Comparison of ENCODE assay signal across 16 cellular contexts in genomic region chr2:230184727-230185578, GRCh38. TPM values are rescaled to one million over a fixed set of nuclear protein-coding genes. Genes with fewer than 3 reads are reported as not detected.
DNase-seq lines count a peak whose midpoint lies in the region; ATAC-seq, FAIRE-seq and TF ChIP-seq lines count a peak whose summit lies in the region.
"Had no signal": no experiment of that assay in that cellular context is flagged by ENCODE, and none has a peak within 500 bp of the region (broad histone marks: within the 10 kb centered on the region; RNA-seq: fewer than 3 reads in every experiment).

No MANE protein-coding gene starts in this region.

- H3K27ac ChIP-seq in astrocyte (ENCODE audit: low read depth, low read length) = no peak overlapping the region
- H3K27ac ChIP-seq: stomach had no signal

- H3K4me2 ChIP-seq in astrocyte (ENCODE audit: low read length) = no peak overlapping the region

- peaks cover under 1% of the 10 kb centered on the region for H3K9me3 Mint-ChIP-seq in astrocyte (ENCODE audit: unreplicated experiment)
- peaks cover 2% of the 10 kb centered on the region for H3K9me3 Mint-ChIP-seq in activated naive CD4-positive, alpha-beta T cell treated with anti-CD3 and anti-CD28 coated beads for 36 hours
- H3K9me3 Mint-ChIP-seq: activated CD4-positive, alpha-beta memory T cell treated with anti-CD3 and anti-CD28 coated beads for 36 hours had no signal

- CTCF ChIA-PET in BJ (lab: Yijun Ruan, JAX) = interaction anchor here (1.3 kb wide), 1 partner anchor 14 kb away, joined by 3 read pairs; no protein-coding TSS in a partner anchor
- CTCF ChIA-PET in activated naive CD4-positive, alpha-beta T cell treated with anti-CD3 and anti-CD28 coated beads for 36 hours (lab: Charles Lee) = interaction anchor here (0.7 kb wide), 1 partner anchor 43 kb away, joined by 3 read pairs; no protein-coding TSS in a partner anchor

- H3K9ac ChIP-seq in astrocyte (ENCODE audit: low read length) = no peak overlapping the region

- H3K27me3 Mint-ChIP-seq in astrocyte (ENCODE audit: low read depth, unreplicated experiment) = peaks cover 1% of the 10 kb centered on the region
- no peaks in the 10 kb centered on the region for H3K27me3 Mint-ChIP-seq in activated naive CD4-positive, alpha-beta T cell treated with anti-CD3 and anti-CD28 coated beads for 36 hours (ENCODE audit: low read depth)
- H3K27me3 Mint-ChIP-seq: activated CD4-positive, alpha-beta memory T cell treated with anti-CD3 and anti-CD28 coated beads for 36 hours had no signal

- no peak for ATAC-seq in HG03442 (IDR thresholded peaks at IDR 0.05; ENCODE audit: unreplicated experiment)

- no peaks in the 10 kb centered on the region for H3K4me1 Mint-ChIP-seq in astrocyte (ENCODE audit: low read depth, unreplicated experiment)
- H3K4me1 Mint-ChIP-seq in activated naive CD4-positive, alpha-beta T cell treated with anti-CD3 and anti-CD28 coated beads for 36 hours (ENCODE audit: low read depth) = no peaks in the 10 kb centered on the region
- H3K4me1 Mint-ChIP-seq: mesothelial cell of epicardium had no signal

- H3K27me3 ChIP-seq in BJ (ENCODE audit: control insufficient read depth, insufficient read depth, low read length) (no peaks in the 10 kb centered on the region), astrocyte (ENCODE audit: insufficient read depth, low read length) (no peaks in the 10 kb centered on the region)
- H3K27me3 ChIP-seq: stomach had no signal

- intact Hi-C loops in activated naive CD4-positive, alpha-beta T cell treated with anti-CD3 and anti-CD28 coated beads for 36 hours (cut with micrococcal nuclease) = no loop called here

- H3K36me3 ChIP-seq in BJ (ENCODE audit: control insufficient read depth, insufficient read depth, low read length) (no peaks in the 10 kb centered on the region), astrocyte (ENCODE audit: insufficient read depth, low read length) (no peaks in the 10 kb centered on the region)

- H4K20me1 ChIP-seq in astrocyte (ENCODE audit: insufficient read depth, low read length) = no peaks in the 10 kb centered on the region

- FAIRE-seq in astrocyte (lab: Jason Lieb, UNC) = no peak

- no peaks in the 10 kb centered on the region for H3K79me2 ChIP-seq in astrocyte (ENCODE audit: insufficient read depth, low read length)

- no peak overlapping the region for H3K27ac Mint-ChIP-seq in astrocyte (ENCODE audit: unreplicated experiment)
- H3K27ac Mint-ChIP-seq in activated naive CD4-positive, alpha-beta T cell treated with anti-CD3 and anti-CD28 coated beads for 36 hours = no peak overlapping the region
- H3K27ac Mint-ChIP-seq: activated CD4-positive, alpha-beta memory T cell treated with anti-CD3 and anti-CD28 coated beads for 36 hours; mesothelial cell of epicardium; T-helper 1 cell treated with Interleukin-12 subunit alpha and Interleukin-12 subunit beta and Interleukin-4 antibody, amounts not matched to agents 30 μg/mL and 1 μg/mL, for 36 hours had no signal

- no peak for TF ChIP-seq CTCF in BJ (IDR thresholded peaks at IDR 0.05; ENCODE audit: insufficient read depth, low read depth, low read length)
- no peak for TF ChIP-seq CTCF in astrocyte (IDR thresholded peaks at IDR 0.05; ENCODE audit: insufficient read depth, low read depth, low read length)

- H3K36me3 Mint-ChIP-seq in astrocyte (ENCODE audit: low read depth, unreplicated experiment) = peaks cover 57% of the 10 kb centered on the region
- peaks cover 64% of the 10 kb centered on the region for H3K36me3 Mint-ChIP-seq in activated naive CD4-positive, alpha-beta T cell treated with anti-CD3 and anti-CD28 coated beads for 36 hours (ENCODE audit: low read depth)

- peak; percentile 3 for DNase-seq in BJ (ENCODE audit: low read depth)
- peak; percentile 41 for DNase-seq in M059J (ENCODE audit: low read depth)
- DNase-seq in astrocyte (ENCODE audit: low read depth) = peak; percentile 55
- peak; percentile 6 for DNase-seq in midbrain (lab: John Stamatoyannopoulos, UW)
- no peak for DNase-seq in activated naive CD4-positive, alpha-beta T cell treated with anti-CD3 and anti-CD28 coated beads for 36 hours
- DNase-seq in SK-N-DZ (ENCODE audit: low spot score) = no peak
- DNase-seq in activated CD4-positive, CD25-positive, alpha-beta regulatory T cell (lab: John Stamatoyannopoulos, UW) = no peak
- DNase-seq: activated CD4-positive, alpha-beta memory T cell treated with anti-CD3 and anti-CD28 coated beads for 36 hours; activated naive CD4-positive, alpha-beta T cell; NCI-H146; OCI-M1; retina; stomach had no signal

- H3K4me3 Mint-ChIP-seq in astrocyte (ENCODE audit: unreplicated experiment) = no peak overlapping the region
- no peak overlapping the region for H3K4me3 Mint-ChIP-seq in activated naive CD4-positive, alpha-beta T cell treated with anti-CD3 and anti-CD28 coated beads for 36 hours
- H3K4me3 Mint-ChIP-seq: activated CD4-positive, alpha-beta memory T cell treated with anti-CD3 and anti-CD28 coated beads for 36 hours; mesothelial cell of epicardium; T-helper 1 cell treated with Interleukin-12 subunit alpha and Interleukin-12 subunit beta and Interleukin-4 antibody, amounts not matched to agents 30 μg/mL and 1 μg/mL, for 36 hours had no signal

- H3K4me1 ChIP-seq in astrocyte (ENCODE audit: insufficient read depth, low read length) = no peaks in the 10 kb centered on the region
- H3K4me1 ChIP-seq: stomach had no signal

- no peaks in the 10 kb centered on the region for H3K9me3 ChIP-seq in astrocyte (ENCODE audit: insufficient read depth, low read depth, low read length)
- H3K9me3 ChIP-seq: stomach had no signal

- no peak overlapping the region for H3K4me3 ChIP-seq in BJ (ENCODE audit: low read depth, low read length)
- no peak overlapping the region for H3K4me3 ChIP-seq in astrocyte (ENCODE audit: insufficient read depth, low read depth, low read length)
- H3K4me3 ChIP-seq: stomach had no signal

- H2AFZ ChIP-seq in astrocyte (ENCODE audit: low read depth, low read length) = no peak overlapping the region

- POLR2A ChIA-PET in BJ (lab: Charles Lee) = no interaction called here

RNA-seq across cellular contexts. Expression of gene SP110, which starts 34.8 kb away (rescaled TPM):
- polyA plus RNA-seq in BJ (2011; rRNA removed) = 5.4 and 6.6 TPM in 2 replicates
- 7.8 and 12.3 TPM in 2 replicates for polyA minus RNA-seq in BJ (2011; rRNA and poly(A)+ RNA removed)
- 71.1 and 93.4 TPM in 2 replicates for total RNA-seq in M059J (2014; rRNA removed; shearing (Covaris generic))
- 61.7 and 69.3 TPM in 2 replicates for total RNA-seq in astrocyte
- 10 to 100 TPM; 85.3 to 88.8 TPM for total RNA-seq in activated naive CD4-positive, alpha-beta T cell treated with anti-CD3 and anti-CD28 coated beads for 36 hours
- not detected in 2 replicates for polyA plus RNA-seq in SK-N-DZ (2014; cell fraction: cytosol; rRNA removed)
- polyA plus RNA-seq in SK-N-DZ (2014; cell fraction: nucleus; rRNA removed) = not detected in 2 replicates

RNA-seq across cellular contexts. Expression of gene SP140, which starts 40.6 kb away (rescaled TPM):
- polyA plus RNA-seq in BJ (2011; rRNA removed) = 0.29 and 0.36 TPM in 2 replicates
- polyA minus RNA-seq in BJ (2011; rRNA and poly(A)+ RNA removed) = not detected in 2 replicates
- 2.0 and 11.8 TPM in 2 replicates for total RNA-seq in M059J (2014; rRNA removed; shearing (Covaris generic))
- total RNA-seq in astrocyte = 14.1 and 18.5 TPM in 2 replicates
- total RNA-seq in activated naive CD4-positive, alpha-beta T cell treated with anti-CD3 and anti-CD28 coated beads for 36 hours = 10 to 100 TPM; 95.1 to 98.8 TPM
- not detected in 2 replicates for polyA plus RNA-seq in SK-N-DZ (2014; cell fraction: cytosol; rRNA removed)
- polyA plus RNA-seq in SK-N-DZ (2014; cell fraction: nucleus; rRNA removed) = not detected in 2 replicates

Comparison
In these comparisons a context has a peak if more than half of its experiments do, and no peak if none do; other contexts are left out.
1. DNase-seq: peak in BJ (single experiment), M059J (single experiment), astrocyte (single experiment) and midbrain (single experiment); none in activated naive CD4-positive, alpha-beta T cell treated with anti-CD3 and anti-CD28 coated beads for 36 hours (single experiment), SK-N-DZ (single experiment) and activated CD4-positive, CD25-positive, alpha-beta regulatory T cell (0 of 4).